In genomic region chr12:98572010-98572409, GRCh38 we compare ENCODE assay signal across 11 cellular contexts. TPM values are rescaled to one million over a fixed set of nuclear protein-coding genes. Genes with fewer than 3 reads are reported as not detected.
DNase-seq lines count a peak whose midpoint lies in the region; ATAC-seq and TF ChIP-seq lines count a peak whose summit lies in the region.
"Had no signal": no experiment of that assay in that cellular context is flagged by ENCODE, and none has a peak within 500 bp of the region (broad histone marks: within the 10 kb centered on the region; RNA-seq: fewer than 3 reads in every experiment).

No MANE protein-coding gene starts in this region.

- TF ChIP-seq CTCF in chondrocyte (IDR thresholded peaks at IDR 0.05) (peak; percentile 34), osteocyte (IDR thresholded peaks at IDR 0.05) (peak; percentile 26)

- H3K9me3 ChIP-seq in T-helper 17 cell (ENCODE audit: control insufficient read depth, low read length, poor library complexity, severe bottlenecking) = no peaks in the 10 kb centered on the region
- H3K9me3 ChIP-seq: heart right ventricle had no signal

- H3K36me3 Mint-ChIP-seq in chondrocyte (ENCODE audit: low read depth) (no peaks in the 10 kb centered on the region), osteocyte (ENCODE audit: unreplicated experiment) (peaks cover 1% of the 10 kb centered on the region), T-helper 17 cell (ENCODE audit: low read depth) (no peaks in the 10 kb centered on the region)

- H3K4me1 Mint-ChIP-seq in chondrocyte (ENCODE audit: low read depth) = peaks cover 4% of the 10 kb centered on the region
- H3K4me1 Mint-ChIP-seq in osteocyte (ENCODE audit: unreplicated experiment) = no peaks in the 10 kb centered on the region
- peaks cover under 1% of the 10 kb centered on the region for H3K4me1 Mint-ChIP-seq in T-helper 17 cell

- H3K27me3 Mint-ChIP-seq in chondrocyte (ENCODE audit: low read depth) = no peaks in the 10 kb centered on the region
- H3K27me3 Mint-ChIP-seq in osteocyte (ENCODE audit: unreplicated experiment) = no peaks in the 10 kb centered on the region
- H3K27me3 Mint-ChIP-seq in T-helper 17 cell = no peaks in the 10 kb centered on the region

- H3K4me3 Mint-ChIP-seq in chondrocyte (ENCODE audit: unreplicated experiment) (no peak overlapping the region), osteocyte (ENCODE audit: unreplicated experiment) (no peak overlapping the region), T-helper 17 cell (no peak overlapping the region)
- H3K4me3 Mint-ChIP-seq: activated T-cell treated with anti-CD3 and anti-CD28 coated beads, Interleukin-2, amount 50 U/mL, for 72 hours had no signal

- H3K27ac Mint-ChIP-seq in chondrocyte (ENCODE audit: unreplicated experiment) (no peak overlapping the region), osteocyte (ENCODE audit: unreplicated experiment) (no peak overlapping the region), T-helper 17 cell (no peak overlapping the region)
- H3K27ac Mint-ChIP-seq: activated T-cell treated with anti-CD3 and anti-CD28 coated beads, Interleukin-2, amount 50 U/mL, for 72 hours had no signal

- ATAC-seq in T-helper 17 cell = no peak
- ATAC-seq: activated T-cell treated with anti-CD3 and anti-CD28 coated beads, Interleukin-2, amount 50 U/mL, for 72 hours had no signal

- H3K9me3 Mint-ChIP-seq in chondrocyte (ENCODE audit: low read depth) (no peaks in the 10 kb centered on the region), osteocyte (ENCODE audit: unreplicated experiment) (no peaks in the 10 kb centered on the region)

- peak; percentile 45 for DNase-seq in NCI-H82 (lab: John Stamatoyannopoulos, UW)
- DNase-seq in NCI-H82 treated with DMSO at 0.1 percent for 48 hours (lab: John Stamatoyannopoulos, UW; ENCODE audit: unreplicated experiment) = no peak
- DNase-seq in NAMALWA (ENCODE audit: low spot score) = peak; percentile 25
- DNase-seq in chondrocyte (ENCODE audit: low spot score) = no peak
- DNase-seq in osteocyte (ENCODE audit: extremely low spot score, unreplicated experiment) = peak; percentile 48
- DNase-seq in T-helper 17 cell = no peak
- DNase-seq in OCI-M2 (lab: John Stamatoyannopoulos, UW; ENCODE audit: unreplicated experiment) = no peak
- DNase-seq in COLO829 (ENCODE audit: low spot score) = no peak
- DNase-seq: activated T-cell treated with anti-CD3 and anti-CD28 coated beads, Interleukin-2, amount 50 U/mL, for 72 hours; heart right ventricle; NCI-H524 had no signal

RNA-seq across cellular contexts. Expression of gene SLC25A3, which starts 21.5 kb away (rescaled TPM):
- 469 to 531 TPM (median 525 TPM) in 3 replicates for total RNA-seq in chondrocyte
- total RNA-seq in osteocyte = 581 and 583 TPM in 2 replicates
- total RNA-seq in T-helper 17 cell = 100 to 1,000 TPM; 391 to 469 TPM

RNA-seq across cellular contexts. Expression of gene TMPO, which starts 56.6 kb away (rescaled TPM):
- total RNA-seq in chondrocyte = 34.3 to 43.1 TPM (median 38.7 TPM) in 3 replicates
- 53.8 and 59.3 TPM in 2 replicates for total RNA-seq in osteocyte
- total RNA-seq in T-helper 17 cell = 10 to 100 TPM; 68.1 to 79.4 TPM

Comparison
In these comparisons a context has a peak if more than half of its experiments do, and no peak if none do; other contexts are left out.
1. DNase-seq: peak in NCI-H82 (single experiment), NAMALWA (single experiment) and osteocyte (single experiment); none in NCI-H82 treated with DMSO at 0.1 percent for 48 hours (single experiment), chondrocyte (single experiment), T-helper 17 cell (0 of 3), OCI-M2 (single experiment) and COLO829 (single experiment).